ENCODE assay signal across 16 cellular contexts in genomic region chr1:75100481-75101092, GRCh38. TPM values are rescaled to one million over a fixed set of nuclear protein-coding genes. Genes with fewer than 3 reads are reported as not detected.
"Had no signal": no experiment of that assay in that cellular context is flagged by ENCODE, and none has a peak within 500 bp of the region (broad histone marks: within the 10 kb centered on the region; RNA-seq: fewer than 3 reads in every experiment).

No MANE protein-coding gene starts in this region.

- H3K4me1 ChIP-seq: ascending aorta, esophagus squamous epithelium, left ventricle myocardium inferior, stomach had no signal

- H3K27ac ChIP-seq: ascending aorta, dorsolateral prefrontal cortex, esophagus squamous epithelium, left ventricle myocardium inferior, stomach, thoracic aorta had no signal

- H3K4me3 ChIP-seq: ascending aorta, dorsolateral prefrontal cortex, esophagus squamous epithelium, left ventricle myocardium inferior, stomach, thoracic aorta had no signal

- ATAC-seq: activated T-cell treated with anti-CD3 and anti-CD28 coated beads, Interleukin-2, amount 50 U/mL, for 4 hours had no signal

- H3K4me3 Mint-ChIP-seq: activated T-cell treated with anti-CD3 and anti-CD28 coated beads, Interleukin-2, amount 50 U/mL, for 4 hours had no signal

- H3K9me3 ChIP-seq: ascending aorta, esophagus squamous epithelium, left ventricle myocardium inferior, stomach, thoracic aorta had no signal

- H3K36me3 ChIP-seq: ascending aorta, esophagus squamous epithelium, left ventricle myocardium inferior, stomach, thoracic aorta had no signal

- DNase-seq: activated CD4-positive, alpha-beta T cell treated with anti-CD3 and anti-CD28 coated beads for 1 hour; activated CD4-positive, alpha-beta T cell treated with anti-CD3 and anti-CD28 coated beads, Interleukin-2, amount 50 U/mL, for 48 hours; activated T-cell treated with anti-CD3 and anti-CD28 coated beads, Interleukin-2, amount 50 U/mL, for 4 hours; dorsolateral prefrontal cortex; esophagus squamous epithelium; foreskin melanocyte; head of caudate nucleus; left ventricle myocardium inferior; mesenchymal stem cell; stomach; T-helper 2 cell had no signal

- H3K27me3 ChIP-seq: ascending aorta, esophagus squamous epithelium, stomach had no signal

RNA-seq across cellular contexts. Expression of gene LHX8, which starts 33.6 kb away (rescaled TPM):
- total RNA-seq: activated T-cell treated with anti-CD3 and anti-CD28 coated beads, Interleukin-2, amount 50 U/mL, for 4 hours; ascending aorta; bronchial epithelial cell; left ventricle myocardium inferior; osteocyte; renal cortical epithelial cell; stomach; thoracic aorta had no signal
